8 cellular contexts compared by ENCODE assay signal in the genomic region with DNA sequence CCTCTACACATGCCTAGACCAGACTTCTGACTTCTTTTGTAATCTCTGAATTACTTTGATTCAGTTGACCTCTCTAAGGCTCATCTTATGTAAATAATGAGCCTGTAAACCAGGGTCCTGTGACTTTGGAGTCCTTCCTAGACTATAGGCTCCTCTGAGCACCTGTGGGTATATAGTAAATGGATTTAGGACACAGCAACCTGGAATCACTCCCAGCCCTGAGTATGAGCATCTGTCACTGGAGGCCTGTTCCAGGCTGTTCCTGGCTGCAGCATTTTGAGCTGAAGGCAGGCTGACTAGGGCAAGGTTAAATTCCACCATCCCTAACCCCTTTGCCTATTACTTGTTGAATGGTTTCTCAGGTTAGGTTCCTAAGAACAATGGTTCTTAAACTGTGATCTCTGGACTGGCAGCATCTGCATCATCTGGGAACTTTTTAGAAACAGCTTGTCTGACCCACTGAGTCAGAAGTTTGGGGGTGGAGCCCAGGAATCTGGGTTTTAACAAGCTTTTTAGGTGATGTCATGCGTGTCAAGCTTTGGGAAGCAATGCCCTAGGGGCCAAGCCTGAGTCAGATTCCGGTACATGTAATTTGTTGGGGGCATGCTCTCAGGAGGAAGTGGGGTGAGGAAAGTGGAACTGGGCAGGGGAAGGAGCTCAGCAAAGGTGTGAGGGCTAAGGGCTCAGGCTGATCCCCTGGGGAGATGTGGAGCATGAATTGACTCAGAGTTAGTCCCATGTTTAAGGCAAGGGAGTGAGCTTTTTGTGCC. TPM values are rescaled to one million over a fixed set of nuclear protein-coding genes. Genes with fewer than 3 reads are reported as not detected.
DNase-seq lines count a peak whose midpoint lies in the region; ATAC-seq, FAIRE-seq and TF ChIP-seq lines count a peak whose summit lies in the region.

No MANE protein-coding gene starts in this region.

- no peak overlapping the region for H3K4me2 ChIP-seq in HepG2 (ENCODE audit: low read depth, low read length)

- DNase-seq in HepG2 (ENCODE audit: low spot score) (no peak), right lobe of liver (no peak), SKM-1 (lab: John Stamatoyannopoulos, UW; ENCODE audit: unreplicated experiment) (peak; percentile 18), kidney tubule cell (ENCODE audit: low spot score) (peak; percentile 95), NAMALWA (ENCODE audit: low spot score) (no peak), colonic mucosa (no peak)
- DNase-seq in stimulated activated CD4-positive, alpha-beta T cell treated with anti-CD3 and anti-CD28 coated beads, Interleukin-15, amount 100 ng/mL, for 24 hours = no peak

- H3K9me3 ChIP-seq in HepG2 (ENCODE audit: low read length) = no peaks in the 10 kb centered on the region
- H3K9me3 ChIP-seq in right lobe of liver = no peaks in the 10 kb centered on the region
- no peaks in the 10 kb centered on the region for H3K9me3 ChIP-seq in colonic mucosa

- ATAC-seq in HepG2 (no peak), right lobe of liver (no peak), HG03025 (IDR thresholded peaks at IDR 0.05; ENCODE audit: low FRiP score, unreplicated experiment) (peak; percentile 59)

- 21% methylated on average over 2 of the region's 2 CpGs for WGBS in HepG2 (ENCODE audit: low lambda C conversion rate)
- 58% methylated on average over 2 of the region's 2 CpGs for WGBS in right lobe of liver (ENCODE audit: insufficient coverage, low coverage, low lambda C conversion rate, missing lambda C conversion rate)

- intact Hi-C loops in HepG2 (cut with micrococcal nuclease; ENCODE audit: unreplicated experiment) (no loop called here), right lobe of liver (cut with DNase I) (no loop called here), colonic mucosa (cut with DNase I) (no loop called here)

- TF ChIP-seq EP300 in HepG2 (IDR thresholded peaks at IDR 0.05; ENCODE audit: low read depth in 2 of 2, low read length in 2 of 2) (no peak), HepG2 (CRISPR knock-in tag; IDR thresholded peaks at IDR 0.05; ENCODE audit: borderline replicate concordance) (no peak)

- no TSS peak for BruUV-seq in HepG2 (replicated peaks; lab: Mats Ljungman, UMichigan)

- TF ChIP-seq RAD21 in HepG2 (CRISPR knock-in tag; IDR thresholded peaks at IDR 0.05) = no peak

- FAIRE-seq in HepG2 (lab: Jason Lieb, UNC) = no peak

- no peak overlapping the region for H3K27ac ChIP-seq in HepG2 (ENCODE audit: extremely low read length, insufficient read depth, low read length)
- H3K27ac ChIP-seq in right lobe of liver = no peak overlapping the region
- H3K27ac ChIP-seq in colonic mucosa = no peak overlapping the region

- CTCF ChIA-PET in HepG2 (lab: Yijun Ruan, JAX; ENCODE audit: low intra/inter-chr PET ratio, low total read pairs) = no interaction called here

- no peaks in the 10 kb centered on the region for H4K20me1 ChIP-seq in HepG2 (ENCODE audit: insufficient read depth, low read length)

- no peak overlapping the region for H3K9ac ChIP-seq in HepG2 (ENCODE audit: insufficient read depth, low read depth, low read length)
- no peak overlapping the region for H3K9ac ChIP-seq in colonic mucosa (ENCODE audit: low read depth in 2 of 2, low read length in 2 of 2)

- TF ChIP-seq POLR2A in HepG2 (IDR thresholded peaks at IDR 0.05; ENCODE audit: insufficient read depth in 1 of 2, low read depth in 2 of 2, low read length in 2 of 2) (no peak), right lobe of liver (IDR thresholded peaks at IDR 0.05) (no peak)

- H3K4me1 ChIP-seq in HepG2 (ENCODE audit: insufficient read depth, low read length) (peaks cover 28% of the 10 kb centered on the region), right lobe of liver (peaks cover 0 to 13% (median 3%) of the 10 kb centered on the region in 4 donors), colonic mucosa (peaks cover 4% of the 10 kb centered on the region)

- in situ Hi-C loops in HepG2 (cut with HindIII; ENCODE audit: extremely low pct_ligation_motif_present, low pct_unique_long_range_greater_than_20kb) = no loop called here

- H2AFZ ChIP-seq in HepG2 (ENCODE audit: low read length) = no peak overlapping the region

- no peak for TF ChIP-seq CTCF in HepG2 (CRISPR knock-in tag; IDR thresholded peaks at IDR 0.05)
- no peak for TF ChIP-seq CTCF in right lobe of liver (IDR thresholded peaks at IDR 0.05)
- no peak for TF ChIP-seq CTCF in colonic mucosa (IDR thresholded peaks at IDR 0.05)

- POLR2A ChIA-PET in HepG2 (lab: Yijun Ruan, JAX) = no interaction called here

- no peaks in the 10 kb centered on the region for H3K79me2 ChIP-seq in HepG2 (ENCODE audit: insufficient read depth, low read length)

- H3K36me3 ChIP-seq in HepG2 (replicated peaks in 1 of 2; ENCODE audit: control insufficient read depth in 1 of 2, insufficient read depth in 2 of 2, low read length in 2 of 2) = no peaks in the 10 kb centered on the region
- H3K36me3 ChIP-seq in right lobe of liver = no peaks in the 10 kb centered on the region
- no peaks in the 10 kb centered on the region for H3K36me3 ChIP-seq in colonic mucosa

- H3K4me3 ChIP-seq in HepG2 (replicated peaks in 1 of 3; ENCODE audit: insufficient read depth in 1 of 3, low read depth in 2 of 3, low read length in 3 of 3) (no peak overlapping the region), right lobe of liver (no peak overlapping the region), colonic mucosa (no peak overlapping the region)

- H3K27me3 ChIP-seq in HepG2 (ENCODE audit: control insufficient read depth in 1 of 2, insufficient read depth in 2 of 2, low read length in 2 of 2) (no peaks in the 10 kb centered on the region), right lobe of liver (no peaks in the 10 kb centered on the region), colonic mucosa (no peaks in the 10 kb centered on the region)

TF ChIP-seq in HepG2, 621 proteins besides CTCF, POLR2A, EP300 and RAD21:
- TF ChIP-seq MEF2D (CRISPR knock-in tag; IDR thresholded peaks at IDR 0.05) = no peak
- no peak for TF ChIP-seq SUZ12 (IDR thresholded peaks at IDR 0.05; ENCODE audit: low read depth, low read length)
- peak; percentile 25; the same call in 1 of the 2 replicates for TF ChIP-seq ATF7 (IDR thresholded peaks at IDR 0.05)
- TF ChIP-seq ATF7 (CRISPR knock-in tag; IDR thresholded peaks at IDR 0.05) = no peak
TF ChIP-seq in HepG2: peak in this region for 1.

RNA-seq across cellular contexts. Expression of gene MINDY4, which starts 28.2 kb away (rescaled TPM):
- not detected in 2 replicates for total RNA-seq in HepG2 (2016; rRNA removed; fragmentation: Illumina TruSeq; extraction: Trizol)
- not detected in 2 replicates for total RNA-seq in HepG2 (2016; cell fraction: cytosol; rRNA removed; fragmentation: Illumina TruSeq; extraction: Trizol; ENCODE audit: low read depth)
- not detected in 2 replicates for total RNA-seq in HepG2 (2016; cell fraction: insoluble cytoplasmic fraction; rRNA removed; fragmentation: Illumina TruSeq; extraction: Trizol)
- total RNA-seq in HepG2 (2016; cell fraction: membrane; rRNA removed; fragmentation: Illumina TruSeq; extraction: Trizol) = not detected in 2 replicates
- not detected in 2 replicates for total RNA-seq in HepG2 (2016; cell fraction: nucleus; rRNA removed; fragmentation: Illumina TruSeq; extraction: Trizol)
- polyA plus RNA-seq in HepG2 (2011; rRNA removed) = not detected in 2 replicates
- not detected in 2 replicates for polyA plus RNA-seq in HepG2 (2011; cell fraction: cytosol; rRNA removed)
- not detected in 2 replicates for polyA plus RNA-seq in HepG2 (2011; cell fraction: nucleus; rRNA removed)
- not detected in 2 replicates for polyA plus RNA-seq in HepG2 (2012)
- polyA plus RNA-seq in HepG2 (2016; cell fraction: cytosol; fragmentation: Illumina TruSeq; extraction: Trizol; ENCODE audit: low read depth) = not detected in 2 replicates
- not detected in 2 replicates for polyA plus RNA-seq in HepG2 (2016; cell fraction: insoluble cytoplasmic fraction; fragmentation: Illumina TruSeq; extraction: Trizol; ENCODE audit: low read depth)
- polyA plus RNA-seq in HepG2 (2016; cell fraction: membrane; fragmentation: Illumina TruSeq; extraction: Trizol; ENCODE audit: low read depth) = not detected in 2 replicates
- polyA plus RNA-seq in HepG2 (2016; cell fraction: nucleus; fragmentation: Illumina TruSeq; extraction: Trizol; ENCODE audit: insufficient read depth, low read depth) = not detected in 2 replicates
- polyA minus RNA-seq in HepG2 (2011; rRNA and poly(A)+ RNA removed; ENCODE audit: low replicate concordance) = not detected in 2 replicates
- polyA minus RNA-seq in HepG2 (2011; cell fraction: cytosol; rRNA and poly(A)+ RNA removed) = not detected in 2 replicates
- not detected in 2 replicates for polyA minus RNA-seq in HepG2 (2011; cell fraction: nucleus; rRNA and poly(A)+ RNA removed)
- total RNA-seq in right lobe of liver = 1 to 10 TPM; 1.2 to 3.2 (median 2.3) TPM
- total RNA-seq in colonic mucosa = 1 to 10 TPM; 2.2 to 4.2 TPM

RNA-seq across cellular contexts. Expression of gene INMT, which starts 47.5 kb away (rescaled TPM):
- total RNA-seq in HepG2 (2016; rRNA removed; fragmentation: Illumina TruSeq; extraction: Trizol) = not detected in 2 replicates
- total RNA-seq in HepG2 (2016; cell fraction: cytosol; rRNA removed; fragmentation: Illumina TruSeq; extraction: Trizol; ENCODE audit: low read depth) = not detected in 2 replicates
- not detected in 2 replicates for total RNA-seq in HepG2 (2016; cell fraction: insoluble cytoplasmic fraction; rRNA removed; fragmentation: Illumina TruSeq; extraction: Trizol)
- not detected in 2 replicates for total RNA-seq in HepG2 (2016; cell fraction: membrane; rRNA removed; fragmentation: Illumina TruSeq; extraction: Trizol)
- not detected in 2 replicates for total RNA-seq in HepG2 (2016; cell fraction: nucleus; rRNA removed; fragmentation: Illumina TruSeq; extraction: Trizol)
- polyA plus RNA-seq in HepG2 (2011; rRNA removed) = not detected in 2 replicates
- polyA plus RNA-seq in HepG2 (2011; cell fraction: cytosol; rRNA removed) = not detected in 2 replicates
- polyA plus RNA-seq in HepG2 (2011; cell fraction: nucleus; rRNA removed) = not detected in 2 replicates
- not detected in 2 replicates for polyA plus RNA-seq in HepG2 (2012)
- not detected in 2 replicates for polyA plus RNA-seq in HepG2 (2016; cell fraction: cytosol; fragmentation: Illumina TruSeq; extraction: Trizol; ENCODE audit: low read depth)
- polyA plus RNA-seq in HepG2 (2016; cell fraction: insoluble cytoplasmic fraction; fragmentation: Illumina TruSeq; extraction: Trizol; ENCODE audit: low read depth) = not detected in 2 replicates
- polyA plus RNA-seq in HepG2 (2016; cell fraction: membrane; fragmentation: Illumina TruSeq; extraction: Trizol; ENCODE audit: low read depth) = not detected in 2 replicates
- not detected in 2 replicates for polyA plus RNA-seq in HepG2 (2016; cell fraction: nucleus; fragmentation: Illumina TruSeq; extraction: Trizol; ENCODE audit: insufficient read depth, low read depth)
- polyA minus RNA-seq in HepG2 (2011; rRNA and poly(A)+ RNA removed; ENCODE audit: low replicate concordance) = not detected in 2 replicates
- not detected in 2 replicates for polyA minus RNA-seq in HepG2 (2011; cell fraction: cytosol; rRNA and poly(A)+ RNA removed)
- polyA minus RNA-seq in HepG2 (2011; cell fraction: nucleus; rRNA and poly(A)+ RNA removed) = not detected in 2 replicates
- 10 to 100 TPM; 14.7 to 58.9 (median 35.5) TPM for total RNA-seq in right lobe of liver
- 1 to 10 TPM; 2.3 to 6.0 TPM for total RNA-seq in colonic mucosa

Comparison
In these comparisons a context has a peak if more than half of its experiments do, and no peak if none do; other contexts are left out.
1. DNase-seq: peak in SKM-1 (single experiment) and kidney tubule cell (single experiment); none in HepG2 (single experiment), right lobe of liver (0 of 3), stimulated activated CD4-positive, alpha-beta T cell treated with anti-CD3 and anti-CD28 coated beads, Interleukin-15, amount 100 ng/mL, for 24 hours (single experiment), NAMALWA (single experiment) and colonic mucosa (single experiment).